Comparison of ENCODE assay signal across 7 cellular contexts in genomic region chr16:46620265-46621005, GRCh38. TPM values are rescaled to one million over a fixed set of nuclear protein-coding genes. Genes with fewer than 3 reads are reported as not detected.
DNase-seq lines count a peak whose midpoint lies in the region; ATAC-seq and TF ChIP-seq lines count a peak whose summit lies in the region.

No MANE protein-coding gene starts in this region.

- H3K4me1 ChIP-seq in SK-N-SH (ENCODE audit: control insufficient read depth in 1 of 2, insufficient read depth in 2 of 2, low read depth in 1 of 2, low read length in 1 of 2) (peaks cover 0 to 6% of the 10 kb centered on the region in 2 experiments; a peak in 2 of 4 replicates), esophagus squamous epithelium (peaks cover 5 to 18% (median 5%) of the 10 kb centered on the region in 3 donors)

- H3K9me2 ChIP-seq in SK-N-SH, result no peaks in the 10 kb centered on the region

- TF ChIP-seq CTCF in GM12875 (IDR thresholded peaks at IDR 0.05; ENCODE audit: borderline replicate concordance, insufficient read depth, low read depth, low read length) (no peak), SK-N-SH (IDR thresholded peaks at IDR 0.05) (no peak), esophagus squamous epithelium (IDR thresholded peaks at IDR 0.05) (no peak), retinal pigment epithelial cell (conservative IDR thresholded peaks at IDR 0.05; ENCODE audit: low read depth, low read length) (no peak)

- ATAC-seq in HG02938 (IDR thresholded peaks at IDR 0.05; ENCODE audit: unreplicated experiment), result peak; percentile 12

- peak overlapping the region; percentile 76; the same call in 1 of the 2 replicates for H3K9ac ChIP-seq in SK-N-SH

- 9% methylated on average over 11 of the region's 11 CpGs for WGBS in SK-N-SH (ENCODE audit: low lambda C conversion rate)
- 5% methylated on average over 11 of the region's 11 CpGs for WGBS in esophagus squamous epithelium, 2 donors

- H3K27ac ChIP-seq in SK-N-SH (ENCODE audit: low read depth in 2 of 2, low read length in 1 of 2) (peak overlapping the region in 1 of 2 experiments; percentile 33; a peak in 1 of 4 replicates), esophagus squamous epithelium (peak overlapping the region in 3 of 4 donors; percentile 23 to 62 (median 47))

- H3K9me3 ChIP-seq in SK-N-SH, result no peaks in the 10 kb centered on the region
- no peaks in the 10 kb centered on the region for H3K9me3 ChIP-seq in esophagus squamous epithelium

- no peaks in the 10 kb centered on the region for H4K20me1 ChIP-seq in SK-N-SH (ENCODE audit: insufficient read depth)

- H3K36me3 ChIP-seq in SK-N-SH (replicated peaks in 1 of 2; ENCODE audit: control insufficient read depth in 1 of 2, insufficient read depth in 2 of 2, low read length in 1 of 2) (peaks cover 0 to 10% of the 10 kb centered on the region in 2 experiments), esophagus squamous epithelium (no peaks in the 10 kb centered on the region)

- peak overlapping the region; percentile 100 for H2AFZ ChIP-seq in SK-N-SH (ENCODE audit: low read depth)

- H3K4me2 ChIP-seq in SK-N-SH, result peak overlapping the region; percentile 87

- H3F3A ChIP-seq in SK-N-SH (replicated peaks; ENCODE audit: insufficient read depth), result no peaks in the 10 kb centered on the region

- DNase-seq in SK-N-SH, result no peak
- no peak for DNase-seq in esophagus squamous epithelium (lab: John Stamatoyannopoulos, UW)
- no peak for DNase-seq in retinal pigment epithelial cell (ENCODE audit: low read depth)
- no peak for DNase-seq in DMS114 treated with DMSO at 0.1 percent for 48 hours (lab: John Stamatoyannopoulos, UW; ENCODE audit: unreplicated experiment)
- DNase-seq in amygdala (lab: John Stamatoyannopoulos, UW), result no peak

- H3K79me2 ChIP-seq in SK-N-SH (ENCODE audit: insufficient read depth), result peaks cover 34% of the 10 kb centered on the region

- intact Hi-C loops in esophagus squamous epithelium (cut with DNase I), result no loop called here

- POLR2A ChIA-PET in SK-N-SH (lab: Yijun Ruan, JAX), result no interaction called here

- TF ChIP-seq POLR2A in esophagus squamous epithelium (IDR thresholded peaks at IDR 0.05), result no peak

- no peak for TF ChIP-seq EP300 in SK-N-SH (IDR thresholded peaks at IDR 0.05; ENCODE audit: borderline replicate concordance in 1 of 2, low read depth in 1 of 2, low read length in 1 of 2)

- H3K27me3 ChIP-seq in SK-N-SH (ENCODE audit: insufficient read depth) (no peaks in the 10 kb centered on the region), esophagus squamous epithelium (no peaks in the 10 kb centered on the region)

- CTCF ChIA-PET in SK-N-SH (lab: Yijun Ruan, JAX), result no interaction called here

- TF ChIP-seq RAD21 in SK-N-SH (IDR thresholded peaks at IDR 0.05; ENCODE audit: low read length), result no peak

- H3K4me3 ChIP-seq in GM12875 (ENCODE audit: low read depth, low read length) (peak overlapping the region; percentile 84), SK-N-SH (ENCODE audit: low read depth in 2 of 2, low read length in 1 of 2) (peak overlapping the region; percentile 82 to 88), esophagus squamous epithelium (peak overlapping the region; percentile 62 to 84 (median 70)), retinal pigment epithelial cell (ENCODE audit: low read length) (peak overlapping the region; percentile 92)

TF ChIP-seq in SK-N-SH, 30 proteins besides CTCF, POLR2A, EP300 and RAD21:
- no peak for TF ChIP-seq POLR2AphosphoS5 (IDR thresholded peaks at IDR 0.05; ENCODE audit: low read depth, low read length)
- no peak for TF ChIP-seq PBX3 (IDR thresholded peaks at IDR 0.05)
- TF ChIP-seq USF1 (IDR thresholded peaks at IDR 0.05; ENCODE audit: borderline replicate concordance, low read depth), result no peak
- no peak for TF ChIP-seq TAF1 (IDR thresholded peaks at IDR 0.05; ENCODE audit: borderline replicate concordance, low read depth, low read length)
- no peak for TF ChIP-seq MAX (IDR thresholded peaks at IDR 0.05; ENCODE audit: low read depth)
- no peak for TF ChIP-seq CHD2 (IDR thresholded peaks at IDR 0.05; ENCODE audit: low read length, partially characterized antibody)
- no peak for TF ChIP-seq REST (IDR thresholded peaks at IDR 0.05; ENCODE audit: low read depth, low read length)
- no peak for TF ChIP-seq USF2 (IDR thresholded peaks at IDR 0.05; ENCODE audit: borderline replicate concordance, low read depth, low read length)
- TF ChIP-seq FOXM1 (IDR thresholded peaks at IDR 0.05; ENCODE audit: low read depth), result no peak
- no peak for TF ChIP-seq YY1 (IDR thresholded peaks at IDR 0.05; ENCODE audit: low read depth)
- no peak for TF ChIP-seq GABPA (IDR thresholded peaks at IDR 0.05; ENCODE audit: low read depth)
- no peak for TF ChIP-seq SIN3A (IDR thresholded peaks at IDR 0.05; ENCODE audit: borderline replicate concordance, low read depth, low read length)
- no peak for TF ChIP-seq FOXJ3 (CRISPR knock-in tag; IDR thresholded peaks at IDR 0.05)

RNA-seq across cellular contexts. Expression of gene SHCBP1, which starts 0.7 kb away (rescaled TPM):
- 11.1 and 12.5 TPM in 2 replicates for polyA plus RNA-seq in SK-N-SH (2012; rRNA removed)
- 16.7 and 17.9 TPM in 2 replicates for polyA plus RNA-seq in SK-N-SH (2012; cell fraction: cytosol; rRNA removed)
- 5.0 and 5.4 TPM in 2 replicates for polyA plus RNA-seq in SK-N-SH (2012; cell fraction: nucleus; rRNA removed)
- 10 to 100 TPM in 1 of 4 donors, 1 to 10 TPM in 3; 1.9 to 13.7 (median 6.9) TPM for total RNA-seq in esophagus squamous epithelium
